ENCODE assay signal across 9 cellular contexts in genomic region chr2:119407430-119408220, GRCh38. TPM values are rescaled to one million over a fixed set of nuclear protein-coding genes. Genes with fewer than 3 reads are reported as not detected.
DNase-seq lines count a peak whose midpoint lies in the region; ATAC-seq and TF ChIP-seq lines count a peak whose summit lies in the region.
"Had no signal": no experiment of that assay in that cellular context is flagged by ENCODE, and none has a peak within 500 bp of the region (broad histone marks: within the 10 kb centered on the region; RNA-seq: fewer than 3 reads in every experiment).

No MANE protein-coding gene starts in this region.

- no peaks in the 10 kb centered on the region for H3K36me3 ChIP-seq in CD4-positive, CD25-positive, alpha-beta regulatory T cell (ENCODE audit: control insufficient read depth, insufficient read depth, low read length)
- H3K36me3 ChIP-seq in upper lobe of right lung: no peaks in the 10 kb centered on the region

- no peak for ATAC-seq in CD4-positive, CD25-positive, alpha-beta regulatory T cell (ENCODE audit: low read depth in 2 of 2)
- peak; percentile 91 for ATAC-seq in upper lobe of right lung

- intact Hi-C loops in upper lobe of right lung (cut with DNase I): loop anchor here (5.0 kb wide), 1 partner anchor 70 kb away; no protein-coding TSS in a partner anchor
- intact Hi-C loops in posterior vena cava (cut with DNase I): loop anchor here (2.0 to 5.0 kb wide), 2 partner anchors 69 to 70 kb away; no protein-coding TSS in a partner anchor

- no peaks in the 10 kb centered on the region for H3K4me1 ChIP-seq in CD4-positive, CD25-positive, alpha-beta regulatory T cell (ENCODE audit: control insufficient read depth, insufficient read depth, low read length, poor library complexity, severe bottlenecking)
- peaks cover 6% of the 10 kb centered on the region for H3K4me1 ChIP-seq in upper lobe of right lung

- no peak overlapping the region for H3K4me3 ChIP-seq in CD4-positive, CD25-positive, alpha-beta regulatory T cell (ENCODE audit: low read depth, low read length)
- no peak overlapping the region for H3K4me3 ChIP-seq in upper lobe of right lung

- peak in 2 of 3 donors; percentile 6 to 57 for DNase-seq in CD4-positive, CD25-positive, alpha-beta regulatory T cell
- DNase-seq in GM13977 (ENCODE audit: low spot score): peak; percentile 63
- DNase-seq in Kasumi-1 (lab: John Stamatoyannopoulos, UW): peak; percentile 57 to 64
- DNase-seq in SK-MEL-5 (ENCODE audit: low read depth, low spot score): peak; percentile 67
- peak; percentile 67 for DNase-seq in ecto neural progenitor cell (ENCODE audit: low spot score)
- peak; percentile 84 for DNase-seq in medulla oblongata (ENCODE audit: extremely low spot score)
- DNase-seq in upper lobe of right lung: no peak
- DNase-seq in posterior vena cava (ENCODE audit: low spot score): no peak

- H3K27ac Mint-ChIP-seq in CD4-positive, CD25-positive, alpha-beta regulatory T cell: no peak overlapping the region

- H3K27ac ChIP-seq in CD4-positive, CD25-positive, alpha-beta regulatory T cell (ENCODE audit: insufficient read depth, low read length, poor library complexity, severe bottlenecking): no peak overlapping the region
- no peak overlapping the region for H3K27ac ChIP-seq in upper lobe of right lung

- no peaks in the 10 kb centered on the region for H3K9me3 ChIP-seq in CD4-positive, CD25-positive, alpha-beta regulatory T cell (ENCODE audit: control insufficient read depth in 2 of 2, low read length in 2 of 2)
- H3K9me3 ChIP-seq in upper lobe of right lung: no peaks in the 10 kb centered on the region

- H3K27me3 ChIP-seq in CD4-positive, CD25-positive, alpha-beta regulatory T cell (ENCODE audit: control insufficient read depth, insufficient read depth, low read length): no peaks in the 10 kb centered on the region
- no peaks in the 10 kb centered on the region for H3K27me3 ChIP-seq in upper lobe of right lung

- no peaks in the 10 kb centered on the region for H3K4me1 Mint-ChIP-seq in CD4-positive, CD25-positive, alpha-beta regulatory T cell

- no peaks in the 10 kb centered on the region for H3K36me3 Mint-ChIP-seq in CD4-positive, CD25-positive, alpha-beta regulatory T cell

- H3K4me3 Mint-ChIP-seq in CD4-positive, CD25-positive, alpha-beta regulatory T cell: no peak overlapping the region

- H3K9me3 Mint-ChIP-seq in CD4-positive, CD25-positive, alpha-beta regulatory T cell: peaks cover 0 to 2% (median 0%) of the 10 kb centered on the region in 7 donors

- in situ Hi-C loops in GM13977 (cut with MboI; ENCODE audit: low pct_unique_long_range_greater_than_20kb, low sequenced_read_pairs, unreplicated experiment) (loop anchor here (25.0 kb wide), 1 partner anchor 255 kb away; no protein-coding TSS in a partner anchor), SK-MEL-5 (cut with HindIII; ENCODE audit: low pct_unique_long_range_greater_than_20kb, low sequenced_read_pairs) (no loop called here)

- TF ChIP-seq CTCF in GM13977 (IDR thresholded peaks at IDR 0.05; ENCODE audit: extremely low read depth, insufficient read depth, missing control alignments) (peak; percentile 78), upper lobe of right lung (IDR thresholded peaks at IDR 0.05) (peak; percentile 84)

- H3K27me3 Mint-ChIP-seq in CD4-positive, CD25-positive, alpha-beta regulatory T cell: peaks cover 16% of the 10 kb centered on the region

RNA-seq across cellular contexts. Expression of gene TMEM37, which starts 24.0 kb away (rescaled TPM):
- not detected for total RNA-seq in CD4-positive, CD25-positive, alpha-beta regulatory T cell
- polyA plus RNA-seq in CD4-positive, CD25-positive, alpha-beta regulatory T cell: under 1 TPM in 1 of 4 donors, not detected in 3; 0.19 TPM
- total RNA-seq in SK-MEL-5 (2014; rRNA removed; shearing (Covaris generic)): not detected in 2 replicates
- polyA plus RNA-seq in SK-MEL-5 (2015; cell fraction: cytosol; rRNA removed): not detected in 2 replicates
- polyA plus RNA-seq in SK-MEL-5 (2015; cell fraction: nucleus; rRNA removed): not detected in 2 replicates
- 23.8 TPM for total RNA-seq in upper lobe of right lung
- total RNA-seq in posterior vena cava: 1 to 10 TPM; 2.9 to 8.0 TPM
- total RNA-seq: T-helper 2 cell treated with Interferon-gamma antibody and Interleukin-4, amounts not matched to agents 100 ng/mL and 5 ng/mL, for 36 hours had no signal

RNA-seq across cellular contexts. Expression of gene DBI, which starts 40.8 kb away (rescaled TPM):
- 49.9 TPM for total RNA-seq in CD4-positive, CD25-positive, alpha-beta regulatory T cell
- 100 to 1,000 TPM; 346 to 556 (median 398) TPM for polyA plus RNA-seq in CD4-positive, CD25-positive, alpha-beta regulatory T cell
- total RNA-seq in SK-MEL-5 (2014; rRNA removed; shearing (Covaris generic)): 237 and 247 TPM in 2 replicates
- polyA plus RNA-seq in SK-MEL-5 (2015; cell fraction: cytosol; rRNA removed): 257 and 344 TPM in 2 replicates
- polyA plus RNA-seq in SK-MEL-5 (2015; cell fraction: nucleus; rRNA removed): 58.2 and 61.6 TPM in 2 replicates
- total RNA-seq in upper lobe of right lung (176 TPM), posterior vena cava (10 to 100 TPM; 56.6 to 63.1 TPM)

RNA-seq across cellular contexts. Expression of gene C2orf76, which starts 41.0 kb away (rescaled TPM):
- 7.3 TPM for total RNA-seq in CD4-positive, CD25-positive, alpha-beta regulatory T cell
- polyA plus RNA-seq in CD4-positive, CD25-positive, alpha-beta regulatory T cell: 10 to 100 TPM; 16.5 to 24.6 (median 22.3) TPM
- total RNA-seq in SK-MEL-5 (2014; rRNA removed; shearing (Covaris generic)): 23.6 and 23.8 TPM in 2 replicates
- 7.8 and 9.0 TPM in 2 replicates for polyA plus RNA-seq in SK-MEL-5 (2015; cell fraction: cytosol; rRNA removed)
- polyA plus RNA-seq in SK-MEL-5 (2015; cell fraction: nucleus; rRNA removed): 1.9 and 9.6 TPM in 2 replicates
- total RNA-seq in upper lobe of right lung (11.8 TPM), posterior vena cava (10 to 100 TPM in 1 of 2 donors, 1 to 10 TPM in 1; 9.2 to 12.1 TPM)

Comparison
In these comparisons a context has a peak if more than half of its experiments do, and no peak if none do; other contexts are left out.
1. DNase-seq: peak in CD4-positive, CD25-positive, alpha-beta regulatory T cell (2 of 3), GM13977 (single experiment), Kasumi-1 (2 of 2), SK-MEL-5 (single experiment), ecto neural progenitor cell (single experiment) and medulla oblongata (single experiment); none in upper lobe of right lung (single experiment) and posterior vena cava (single experiment).